In genomic region chr12:68227356-68227755, GRCh38 we compare ENCODE assay signal across 37 cellular contexts. TPM values are rescaled to one million over a fixed set of nuclear protein-coding genes. Genes with fewer than 3 reads are reported as not detected.
"Had no signal": no experiment of that assay in that cellular context is flagged by ENCODE, and none has a peak within 500 bp of the region (broad histone marks: within the 10 kb centered on the region; RNA-seq: fewer than 3 reads in every experiment).

No MANE protein-coding gene starts in this region.

- H3K36me3 Mint-ChIP-seq: naive thymus-derived CD8-positive, alpha-beta T cell had no signal

- H3K4me3 Mint-ChIP-seq: dendritic cell treated with granulocyte-macrophage colony-stimulating factor and Interleukin-4, amounts not matched to agents 40 ng/mL and 50 ng/mL, for 4 days; endodermal cell; naive thymus-derived CD8-positive, alpha-beta T cell; nephron progenitor cell had no signal

- H3K36me3 ChIP-seq: colonic mucosa, gastroesophageal sphincter, heart left ventricle, lower lobe of right lung, ovary, right lobe of liver, stomach, thyroid gland had no signal

- H3K4me2 ChIP-seq: smooth muscle cell had no signal

- ATAC-seq: esophagus mucosa; foreskin keratinocyte; gastroesophageal sphincter; heart left ventricle; left ventricle myocardium superior; lower lobe of right lung; naive thymus-derived CD8-positive, alpha-beta T cell; psoas muscle; right lobe of liver had no signal

- H3K9me3 Mint-ChIP-seq: dendritic cell treated with granulocyte-macrophage colony-stimulating factor and Interleukin-4, amounts not matched to agents 40 ng/mL and 50 ng/mL, for 4 days; naive thymus-derived CD8-positive, alpha-beta T cell had no signal

- H3K4me1 ChIP-seq: colonic mucosa, foreskin keratinocyte, lower lobe of right lung, psoas muscle, right lobe of liver, thyroid gland had no signal

- FAIRE-seq: islet of Langerhans had no signal

- H3K9me3 ChIP-seq: colonic mucosa, gastroesophageal sphincter, heart left ventricle, lower lobe of right lung, ovary, psoas muscle, right lobe of liver, stomach, thyroid gland had no signal

- H3K27ac ChIP-seq: colonic mucosa, epithelial cell of prostate, foreskin keratinocyte, gastroesophageal sphincter, heart left ventricle, lower lobe of right lung, ovary, psoas muscle, right lobe of liver, stomach, thyroid gland had no signal

- DNase-seq: colonic mucosa; effector CD8-positive, alpha-beta T cell; endodermal cell; foreskin keratinocyte; heart left ventricle; hippocampal formation; left ventricle myocardium superior; lower lobe of right lung; naive thymus-derived CD8-positive, alpha-beta T cell; nephron progenitor cell; occipital lobe; ovary; posterior cingulate gyrus; psoas muscle; retina; right lobe of liver; stimulated activated CD4-positive, alpha-beta T cell treated with anti-CD3 and anti-CD28 coated beads, Interleukin-12 subunit alpha, Interleukin-12 subunit beta, amount 100 ng/mL, for 4 hours; stimulated activated CD4-positive, alpha-beta T cell treated with anti-CD3 and anti-CD28 coated beads, Interleukin-1b, Interleukin-23, amount 100 ng/mL, for 48 hours; stimulated activated CD4-positive, alpha-beta T cell treated with anti-CD3 and anti-CD28 coated beads, Interleukin-4, amount 100 ng/mL, for 1 hour; stimulated activated CD8-positive, alpha-beta memory T cell treated with anti-CD3 and anti-CD28 coated beads, Interleukin-4, amount 100 ng/mL, for 48 hours; stimulated activated naive CD4-positive, alpha-beta T cell treated with Interleukin-2 at 50 U/mL for 16 hours; stomach; thyroid gland; trophoblast cell had no signal

- H3K27me3 ChIP-seq: colonic mucosa, foreskin keratinocyte, gastroesophageal sphincter, heart left ventricle, ovary, right lobe of liver, stomach, thyroid gland had no signal

- H3K27me3 Mint-ChIP-seq: naive thymus-derived CD8-positive, alpha-beta T cell had no signal

- H3K4me3 ChIP-seq: colonic mucosa, gastroesophageal sphincter, heart left ventricle, lower lobe of right lung, ovary, psoas muscle, right lobe of liver, smooth muscle cell, stomach, thyroid gland had no signal

- H3K27ac Mint-ChIP-seq: dendritic cell treated with granulocyte-macrophage colony-stimulating factor and Interleukin-4, amounts not matched to agents 40 ng/mL and 50 ng/mL, for 4 days; endodermal cell; naive thymus-derived CD8-positive, alpha-beta T cell; nephron progenitor cell had no signal

RNA-seq across cellular contexts. Expression of gene IL26, which starts 1.7 kb away (rescaled TPM):
- total RNA-seq: colonic mucosa; endodermal cell; esophagus mucosa; foreskin keratinocyte; gastroesophageal sphincter; heart left ventricle; kidney epithelial cell; left ventricle myocardium superior; lower lobe of right lung; mesenteric fat pad; myocyte; naive thymus-derived CD8-positive, alpha-beta T cell; occipital lobe; ovary; psoas muscle; right lobe of liver; smooth muscle cell; stomach; subcutaneous adipose tissue; temporal lobe; thyroid gland; urinary bladder had no signal
- polyA plus RNA-seq: foreskin keratinocyte, heart left ventricle, ovary, psoas muscle, smooth muscle cell, stomach had no signal

RNA-seq across cellular contexts. Expression of gene IL22, which starts 26.0 kb away (rescaled TPM):
- total RNA-seq: chondrocyte; colonic mucosa; endodermal cell; foreskin keratinocyte; gastroesophageal sphincter; heart left ventricle; kidney epithelial cell; left ventricle myocardium superior; lower lobe of right lung; mesenteric fat pad; myocyte; naive thymus-derived CD8-positive, alpha-beta T cell; occipital lobe; ovary; psoas muscle; right lobe of liver; smooth muscle cell; stomach; subcutaneous adipose tissue; temporal lobe; thyroid gland; urinary bladder had no signal
- polyA plus RNA-seq: foreskin keratinocyte; heart left ventricle; naive thymus-derived CD8-positive, alpha-beta T cell; ovary; psoas muscle; smooth muscle cell; urinary bladder had no signal
